1 cellular context compared by ENCODE assay signal in the genomic region with DNA sequence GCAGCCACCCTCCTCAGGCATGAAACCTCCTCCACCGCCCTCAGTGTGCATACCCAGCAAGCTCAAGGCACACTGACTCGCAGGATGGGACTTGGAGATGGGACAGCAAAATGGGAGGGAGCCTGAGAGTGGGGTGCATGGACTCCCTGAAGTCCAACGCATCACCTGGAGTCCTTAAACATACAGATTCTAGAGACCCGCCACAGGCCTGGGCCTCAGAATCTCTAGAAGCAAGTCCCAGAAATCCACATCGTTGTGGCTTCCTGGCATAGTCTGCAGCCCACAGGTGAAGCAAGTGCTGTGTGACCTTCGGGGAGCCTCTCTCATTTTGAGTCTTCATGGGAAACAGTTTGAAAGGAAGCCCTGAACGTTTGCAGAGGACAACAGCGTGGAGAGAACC.
TF ChIP-seq lines count a peak whose summit lies in the region.

No MANE protein-coding gene starts in this region.

TF ChIP-seq in HEK293T, 16 proteins besides CTCF, POLR2A, EP300 and RAD21 (continued from another document):
- TF ChIP-seq SP1 (IDR thresholded peaks at IDR 0.05) (no peak), ZNF384 (IDR thresholded peaks at IDR 0.05) (no peak), FOXK2 (IDR thresholded peaks at IDR 0.05) (no peak), L3MBTL2 (conservative IDR thresholded peaks at IDR 0.05) (no peak), ELF4 (IDR thresholded peaks at IDR 0.05) (no peak), HDGF (IDR thresholded peaks at IDR 0.05; ENCODE audit: borderline replicate concordance) (no peak), CTBP1 (IDR thresholded peaks at IDR 0.05; ENCODE audit: borderline replicate concordance) (no peak), FOXM1 (IDR thresholded peaks at IDR 0.05; ENCODE audit: borderline replicate concordance) (no peak), SUZ12 (IDR thresholded peaks at IDR 0.05) (no peak), TARDBP (IDR thresholded peaks at IDR 0.05) (no peak), BHLHE40 (IDR thresholded peaks at IDR 0.05; ENCODE audit: borderline replicate concordance) (no peak), NFRKB (IDR thresholded peaks at IDR 0.05) (no peak)
